Comparison of ENCODE assay signal across 8 cellular contexts in genomic region chr13:112725346-112726017, GRCh38. TPM values are rescaled to one million over a fixed set of nuclear protein-coding genes. Genes with fewer than 3 reads are reported as not detected.
DNase-seq lines count a peak whose midpoint lies in the region; ATAC-seq and TF ChIP-seq lines count a peak whose summit lies in the region.

No MANE protein-coding gene starts in this region.

- peak overlapping the region; percentile 76 to 89 (median 82) for H3K27ac ChIP-seq in gastrocnemius medialis

- H3K27me3 Mint-ChIP-seq in T-helper 1 cell treated with Interleukin-12 subunit alpha and Interleukin-12 subunit beta and Interleukin-4 antibody, amounts not matched to agents 30 μg/mL and 1 μg/mL, for 36 hours (ENCODE audit: low read depth), result no peaks in the 10 kb centered on the region
- peaks cover 3% of the 10 kb centered on the region for H3K27me3 Mint-ChIP-seq in brain

- no peaks in the 10 kb centered on the region for H3K9me3 Mint-ChIP-seq in T-helper 1 cell treated with Interleukin-12 subunit alpha and Interleukin-12 subunit beta and Interleukin-4 antibody, amounts not matched to agents 30 μg/mL and 1 μg/mL, for 36 hours
- H3K9me3 Mint-ChIP-seq in brain, result peaks cover 0 to 5% (median 0%) of the 10 kb centered on the region in 5 experiments

- H3K4me3 Mint-ChIP-seq in T-helper 1 cell treated with Interleukin-12 subunit alpha and Interleukin-12 subunit beta and Interleukin-4 antibody, amounts not matched to agents 30 μg/mL and 1 μg/mL, for 36 hours, result peak overlapping the region; percentile 30
- peak overlapping the region in 3 of 5 experiments; percentile 1 to 63 (median 52) for H3K4me3 Mint-ChIP-seq in brain

- peak; percentile 41 to 48 for TF ChIP-seq POLR2A in gastrocnemius medialis (IDR thresholded peaks at IDR 0.05)

- no peak for TF ChIP-seq CTCF in brain (conservative IDR thresholded peaks at IDR 0.05)
- TF ChIP-seq CTCF in gastrocnemius medialis (IDR thresholded peaks at IDR 0.05 in 4 of 5, conservative IDR thresholded peaks at IDR 0.05 in 1 of 5), result no peak

- peak overlapping the region; percentile 55 for H3K27ac Mint-ChIP-seq in T-helper 1 cell treated with Interleukin-12 subunit alpha and Interleukin-12 subunit beta and Interleukin-4 antibody, amounts not matched to agents 30 μg/mL and 1 μg/mL, for 36 hours
- H3K27ac Mint-ChIP-seq in brain, result peak overlapping the region; percentile 31 to 94 (median 76)

- no peak for DNase-seq in T-helper 1 cell
- peak; percentile 43 for DNase-seq in NCI-H1436 treated with DMSO at 0.1 percent for 48 hours (lab: John Stamatoyannopoulos, UW)
- peak; percentile 85 to 87 for DNase-seq in gastrocnemius medialis
- no peak for DNase-seq in foreskin melanocyte
- DNase-seq in occipital lobe (lab: John Stamatoyannopoulos, UW), result no peak

- H3K27me3 ChIP-seq in gastrocnemius medialis, result no peaks in the 10 kb centered on the region

- H3K4me1 Mint-ChIP-seq in T-helper 1 cell treated with Interleukin-12 subunit alpha and Interleukin-12 subunit beta and Interleukin-4 antibody, amounts not matched to agents 30 μg/mL and 1 μg/mL, for 36 hours (ENCODE audit: low read depth), result peaks cover 14% of the 10 kb centered on the region
- peaks cover 69% of the 10 kb centered on the region for H3K4me1 Mint-ChIP-seq in brain

- H3K36me3 ChIP-seq in gastrocnemius medialis, result no peaks in the 10 kb centered on the region

- intact Hi-C loops in gastrocnemius medialis (cut with DNase I; ENCODE audit: low total_unique reads), result loop anchor here (5.0 kb wide), 1 partner anchor 33 kb away; the partner anchor contains the start of gene ATP11A

- peaks cover 48 to 49% of the 10 kb centered on the region in 2 donors for H3K4me1 ChIP-seq in gastrocnemius medialis

- in situ Hi-C loops in gastrocnemius medialis (cut with MboI; ENCODE audit: low sequenced_read_pairs in 4 of 4), result no loop called here

- ATAC-seq in gastrocnemius medialis, result peak; percentile 77 to 87
- ATAC-seq in GM18873 (IDR thresholded peaks at IDR 0.05; ENCODE audit: low FRiP score, unreplicated experiment), result no peak

- H3K9me3 ChIP-seq in gastrocnemius medialis, result no peaks in the 10 kb centered on the region

- no peak overlapping the region for H3K4me3 ChIP-seq in gastrocnemius medialis

- no peaks in the 10 kb centered on the region for H3K36me3 Mint-ChIP-seq in T-helper 1 cell treated with Interleukin-12 subunit alpha and Interleukin-12 subunit beta and Interleukin-4 antibody, amounts not matched to agents 30 μg/mL and 1 μg/mL, for 36 hours (ENCODE audit: low read depth)
- peaks cover 6% of the 10 kb centered on the region for H3K36me3 Mint-ChIP-seq in brain

RNA-seq across cellular contexts. Expression of gene ATP11A, which starts 35.6 kb away (rescaled TPM):
- 52.1 TPM for polyA plus RNA-seq in brain (ENCODE audit: insufficient read depth, low read depth, low replicate concordance)
- total RNA-seq in gastrocnemius medialis (10 to 100 TPM; 10.0 to 14.2 (median 12.6) TPM), occipital lobe (6.7 TPM)

Comparison
In these comparisons a context has a peak if more than half of its experiments do, and no peak if none do; other contexts are left out.
1. DNase-seq: peak in NCI-H1436 treated with DMSO at 0.1 percent for 48 hours (single experiment) and gastrocnemius medialis (2 of 2); none in T-helper 1 cell (0 of 5), foreskin melanocyte (single experiment) and occipital lobe (single experiment).